In the genomic region with DNA sequence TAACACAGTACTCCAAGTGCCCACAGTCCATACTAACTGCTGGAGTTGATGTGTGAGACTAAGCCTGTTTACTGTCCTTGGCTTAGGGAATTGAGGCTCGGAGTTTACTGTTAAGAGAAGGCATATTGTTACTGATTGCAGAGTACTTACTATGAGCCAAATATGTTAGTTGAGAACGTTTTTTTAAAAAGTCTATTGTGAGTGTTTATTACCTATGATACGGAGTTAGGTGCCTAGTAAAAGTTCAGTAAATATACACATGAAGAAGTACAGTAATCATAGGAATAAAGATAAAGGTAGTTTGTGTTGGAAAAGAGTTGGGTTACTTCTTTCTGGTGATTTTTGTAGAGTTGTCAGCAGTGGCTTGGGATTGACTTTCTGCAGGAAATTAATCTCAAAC, we compare ENCODE assay signal across 23 cellular contexts. TPM values are rescaled to one million over a fixed set of nuclear protein-coding genes. Genes with fewer than 3 reads are reported as not detected.
DNase-seq lines count a peak whose midpoint lies in the region; ATAC-seq and TF ChIP-seq lines count a peak whose summit lies in the region.
"Had no signal": no experiment of that assay in that cellular context is flagged by ENCODE, and none has a peak within 500 bp of the region (broad histone marks: within the 10 kb centered on the region; RNA-seq: fewer than 3 reads in every experiment).

No MANE protein-coding gene starts in this region.

- no peak overlapping the region for H4K91ac ChIP-seq in H9 (ENCODE audit: insufficient read length, low read depth, low read length)

- H2BK5ac ChIP-seq in H9 (ENCODE audit: insufficient read length, low read length) = no peak overlapping the region

- no peak overlapping the region for H4K8ac ChIP-seq in H9 (replicated peaks; ENCODE audit: insufficient read length, low read depth, low read length)

- H3K9me3 Mint-ChIP-seq in activated T-cell treated with anti-CD3 and anti-CD28 coated beads, Interleukin-2, amount 50 U/mL, for 72 hours = peaks cover 7 to 15% of the 10 kb centered on the region in 2 donors
- H3K9me3 Mint-ChIP-seq in H9 = peaks cover 25 to 28% of the 10 kb centered on the region in 2 experiments
- H3K9me3 Mint-ChIP-seq in activated T-helper 2 cell treated with anti-CD3 and anti-CD28 coated beads, Interferon-gamma antibody, Interleukin-2, Interleukin-4, amounts not matched to agents 10 μg/mL and 5 μg/mL and 100 μg/mL, durations not matched to agents 14 hours and 24 hours and 36 hours = peaks cover 32% of the 10 kb centered on the region
- peaks cover 9% of the 10 kb centered on the region for H3K9me3 Mint-ChIP-seq in stimulated activated effector memory CD8-positive, alpha-beta T cell treated with anti-CD3 and anti-CD28 coated beads, Interleukin-12 subunit alpha, Interleukin-12 subunit beta, amount 100 ng/mL, for 72 hours

- no CpG with 5 or more reads among the region's 3 CpGs for WGBS in H9 (ENCODE audit: extremely low coverage, insufficient read length, low lambda C conversion rate)

- H3K4me2 ChIP-seq in H9 (ENCODE audit: insufficient read depth, insufficient read length, low read length) = no peak overlapping the region

- H3K79me2 ChIP-seq in H9 (ENCODE audit: insufficient read depth, low read length) = peaks cover 8% of the 10 kb centered on the region; the same call in 1 of the 2 replicates

- H3K4me1 Mint-ChIP-seq in activated T-cell treated with anti-CD3 and anti-CD28 coated beads, Interleukin-2, amount 50 U/mL, for 72 hours (ENCODE audit: low read depth) = peaks cover 42% of the 10 kb centered on the region
- peaks cover 4 to 10% of the 10 kb centered on the region in 2 experiments; a peak in 3 of 4 replicates for H3K4me1 Mint-ChIP-seq in H9
- peaks cover 23% of the 10 kb centered on the region for H3K4me1 Mint-ChIP-seq in activated T-helper 2 cell treated with anti-CD3 and anti-CD28 coated beads, Interferon-gamma antibody, Interleukin-2, Interleukin-4, amounts not matched to agents 10 μg/mL and 5 μg/mL and 100 μg/mL, durations not matched to agents 14 hours and 24 hours and 36 hours (ENCODE audit: low read depth)
- peaks cover 28% of the 10 kb centered on the region for H3K4me1 Mint-ChIP-seq in stimulated activated effector memory CD8-positive, alpha-beta T cell treated with anti-CD3 and anti-CD28 coated beads, Interleukin-12 subunit alpha, Interleukin-12 subunit beta, amount 100 ng/mL, for 72 hours

- ATAC-seq in activated T-cell treated with anti-CD3 and anti-CD28 coated beads, Interleukin-2, amount 50 U/mL, for 72 hours (replicated peaks in 1 of 2) = no peak
- no peak for ATAC-seq in stimulated activated effector memory CD8-positive, alpha-beta T cell treated with anti-CD3 and anti-CD28 coated beads, Interleukin-12 subunit alpha, Interleukin-12 subunit beta, amount 100 ng/mL, for 72 hours
- ATAC-seq in left cardiac atrium (no peak), HG03565 (IDR thresholded peaks at IDR 0.05; ENCODE audit: unreplicated experiment) (no peak)
- ATAC-seq: PC-3 had no signal

- no peaks in the 10 kb centered on the region for H3K23me2 ChIP-seq in H9 (ENCODE audit: insufficient read length, low read depth, low read length, poor library complexity, severe bottlenecking)

- no peak overlapping the region for H3K4ac ChIP-seq in H9 (ENCODE audit: low read depth, low read length)

- H3K9ac ChIP-seq in H9 (ENCODE audit: extremely low read depth, insufficient read length, low read length) = no peak overlapping the region

- no peak overlapping the region for H2BK120ac ChIP-seq in H9 (ENCODE audit: low read depth, low read length, poor library complexity, severe bottlenecking)

- H2AK5ac ChIP-seq in H9 (ENCODE audit: insufficient read length, low read length) = no peak overlapping the region

- H3T11ph ChIP-seq in H9 (ENCODE audit: low read length) = no peak overlapping the region

- H3K14ac ChIP-seq in H9 (ENCODE audit: insufficient read depth, low read length) = no peak overlapping the region

- no peak overlapping the region for H3K56ac ChIP-seq in H9 (ENCODE audit: insufficient read length, low read depth, low read length)

- H3K27ac ChIP-seq in H9 (ENCODE audit: insufficient read length, low read depth, low read length) = no peak overlapping the region
- H3K27ac ChIP-seq: adrenal gland, SJCRH30 had no signal

- H3K18ac ChIP-seq in H9 (ENCODE audit: insufficient read length, low read depth, low read length) = no peak overlapping the region

- no peaks in the 10 kb centered on the region for H4K20me1 ChIP-seq in H9 (ENCODE audit: control insufficient read depth, insufficient read depth, insufficient read length)

- peak overlapping the region; percentile 70 for H3K27ac Mint-ChIP-seq in activated T-cell treated with anti-CD3 and anti-CD28 coated beads, Interleukin-2, amount 50 U/mL, for 72 hours
- H3K27ac Mint-ChIP-seq in H9 = peak overlapping the region in 2 of 3 experiments; percentile 44 to 62; a peak in 4 of 7 replicates
- H3K27ac Mint-ChIP-seq in activated T-helper 2 cell treated with anti-CD3 and anti-CD28 coated beads, Interferon-gamma antibody, Interleukin-2, Interleukin-4, amounts not matched to agents 10 μg/mL and 5 μg/mL and 100 μg/mL, durations not matched to agents 14 hours and 24 hours and 36 hours = peak overlapping the region; percentile 34
- H3K27ac Mint-ChIP-seq in stimulated activated effector memory CD8-positive, alpha-beta T cell treated with anti-CD3 and anti-CD28 coated beads, Interleukin-12 subunit alpha, Interleukin-12 subunit beta, amount 100 ng/mL, for 72 hours = peak overlapping the region; percentile 15

- H3K79me1 ChIP-seq in H9 (ENCODE audit: insufficient read depth, low read depth, low read length, poor library complexity, severe bottlenecking) = peaks cover 8% of the 10 kb centered on the region

- H2BK15ac ChIP-seq in H9 (ENCODE audit: low read depth, low read length) = no peak overlapping the region

- H3K27me3 ChIP-seq in H9 (ENCODE audit: insufficient read depth, low read length) = no peaks in the 10 kb centered on the region
- H3K27me3 ChIP-seq: adrenal gland, esophagus squamous epithelium, SJCRH30 had no signal

- H2BK20ac ChIP-seq in H9 (ENCODE audit: low read depth, low read length, poor library complexity, severe bottlenecking) = no peak overlapping the region

- no peaks in the 10 kb centered on the region for H3K9me3 ChIP-seq in H9 (ENCODE audit: control insufficient read depth, low read depth, low read length)
- H3K9me3 ChIP-seq: SJCRH30 had no signal

- peaks cover 6% of the 10 kb centered on the region; the same call in 1 of the 2 replicates for H3K4me1 ChIP-seq in H9 (ENCODE audit: insufficient read depth, low read length)
- H3K4me1 ChIP-seq: SJCRH30 had no signal

- peaks cover 25 to 29% of the 10 kb centered on the region in 2 donors for H3K36me3 Mint-ChIP-seq in activated T-cell treated with anti-CD3 and anti-CD28 coated beads, Interleukin-2, amount 50 U/mL, for 72 hours (ENCODE audit: insufficient read depth in 2 of 2)
- peaks cover 27 to 38% (median 29%) of the 10 kb centered on the region in 3 experiments for H3K36me3 Mint-ChIP-seq in H9 (ENCODE audit: insufficient read depth in 1 of 3, low read depth in 3 of 3)
- peaks cover 43% of the 10 kb centered on the region for H3K36me3 Mint-ChIP-seq in activated T-helper 2 cell treated with anti-CD3 and anti-CD28 coated beads, Interferon-gamma antibody, Interleukin-2, Interleukin-4, amounts not matched to agents 10 μg/mL and 5 μg/mL and 100 μg/mL, durations not matched to agents 14 hours and 24 hours and 36 hours (ENCODE audit: low read depth)
- H3K36me3 Mint-ChIP-seq in stimulated activated effector memory CD8-positive, alpha-beta T cell treated with anti-CD3 and anti-CD28 coated beads, Interleukin-12 subunit alpha, Interleukin-12 subunit beta, amount 100 ng/mL, for 72 hours = peaks cover 8% of the 10 kb centered on the region

- no peak for TF ChIP-seq CTCF in H9 (conservative IDR thresholded peaks at IDR 0.05)

- H2AFZ ChIP-seq in H9 (ENCODE audit: low read length) = no peak overlapping the region

- no peak overlapping the region for H2BK12ac ChIP-seq in H9 (ENCODE audit: insufficient read length, low read depth, low read length)

- no peak overlapping the region for H4K5ac ChIP-seq in H9 (ENCODE audit: insufficient read length, low read depth, low read length)

- intact Hi-C loops in activated T-helper 2 cell treated with anti-CD3 and anti-CD28 coated beads, Interferon-gamma antibody, Interleukin-2, Interleukin-4, amounts not matched to agents 10 μg/mL and 5 μg/mL and 100 μg/mL, durations not matched to agents 14 hours and 24 hours and 36 hours (cut with micrococcal nuclease) = no loop called here
- intact Hi-C loops in left cardiac atrium (cut with DNase I) = no loop called here

- no peaks in the 10 kb centered on the region for H3K27me3 Mint-ChIP-seq in activated T-cell treated with anti-CD3 and anti-CD28 coated beads, Interleukin-2, amount 50 U/mL, for 72 hours (ENCODE audit: low read depth)
- H3K27me3 Mint-ChIP-seq in H9 (ENCODE audit: low read depth) = no peaks in the 10 kb centered on the region
- H3K27me3 Mint-ChIP-seq in activated T-helper 2 cell treated with anti-CD3 and anti-CD28 coated beads, Interferon-gamma antibody, Interleukin-2, Interleukin-4, amounts not matched to agents 10 μg/mL and 5 μg/mL and 100 μg/mL, durations not matched to agents 14 hours and 24 hours and 36 hours (ENCODE audit: low read depth) = no peaks in the 10 kb centered on the region

- no peak overlapping the region for H3K23ac ChIP-seq in H9 (ENCODE audit: insufficient read length, low read depth, low read length)

- DNase-seq in activated T-cell treated with anti-CD3 and anti-CD28 coated beads, Interleukin-2, amount 50 U/mL, for 72 hours = no peak
- no peak for DNase-seq in activated T-cell treated with anti-CD3 and anti-CD28 coated beads, Interleukin-2, amount 50 U/mL, for 1 hour
- DNase-seq in H9 = no peak
- no peak for DNase-seq in activated T-helper 2 cell treated with anti-CD3 and anti-CD28 coated beads, Interferon-gamma antibody, Interleukin-2, Interleukin-4, amounts not matched to agents 10 μg/mL and 5 μg/mL and 100 μg/mL, durations not matched to agents 14 hours and 24 hours and 36 hours (ENCODE audit: low spot score)
- no peak for DNase-seq in stimulated activated effector memory CD8-positive, alpha-beta T cell treated with anti-CD3 and anti-CD28 coated beads, Interleukin-12 subunit alpha, Interleukin-12 subunit beta, amount 100 ng/mL, for 72 hours (ENCODE audit: low spot score in 2 of 2)
- no peak for DNase-seq in GDM1 (lab: John Stamatoyannopoulos, UW)
- DNase-seq in left cardiac atrium = no peak
- DNase-seq: activated CD4-positive, alpha-beta T cell treated with anti-CD3 and anti-CD28 coated beads, Interleukin-2, amount 50 U/mL, for 4 hours; Calu3; caudate nucleus; effector CD4-positive, alpha-beta T cell; esophagus squamous epithelium; glutamatergic neuron; H7; mammary epithelial cell; NCI-H1417; NCI-H69; PC-3; retina; SJCRH30; stimulated activated CD4-positive, alpha-beta T cell treated with anti-CD3 and anti-CD28 coated beads, Interleukin-15, amount 100 ng/mL, for 24 hours had no signal

- H3K4me3 Mint-ChIP-seq in activated T-cell treated with anti-CD3 and anti-CD28 coated beads, Interleukin-2, amount 50 U/mL, for 72 hours = peak overlapping the region; percentile 36 to 43
- H3K4me3 Mint-ChIP-seq in H9 = no peak overlapping the region
- no peak overlapping the region for H3K4me3 Mint-ChIP-seq in activated T-helper 2 cell treated with anti-CD3 and anti-CD28 coated beads, Interferon-gamma antibody, Interleukin-2, Interleukin-4, amounts not matched to agents 10 μg/mL and 5 μg/mL and 100 μg/mL, durations not matched to agents 14 hours and 24 hours and 36 hours (ENCODE audit: low read depth)
- H3K4me3 Mint-ChIP-seq in stimulated activated effector memory CD8-positive, alpha-beta T cell treated with anti-CD3 and anti-CD28 coated beads, Interleukin-12 subunit alpha, Interleukin-12 subunit beta, amount 100 ng/mL, for 72 hours = no peak overlapping the region

RNA-seq across cellular contexts. Expression of gene ZNRF1, which starts 25.4 kb away (rescaled TPM):
- 10 to 100 TPM; 42.9 to 69.1 TPM for total RNA-seq in activated T-cell treated with anti-CD3 and anti-CD28 coated beads, Interleukin-2, amount 50 U/mL, for 72 hours
- total RNA-seq in H9 (2021) (48.7 and 49.6 TPM in 2 replicates), left cardiac atrium (10 to 100 TPM; 16.7 to 17.5 TPM)
- 34.8 and 36.6 TPM in 2 replicates for total RNA-seq in activated T-helper 2 cell treated with anti-CD3 and anti-CD28 coated beads, Interferon-gamma antibody, Interleukin-2, Interleukin-4, amounts not matched to agents 10 μg/mL and 5 μg/mL and 100 μg/mL, durations not matched to agents 14 hours and 24 hours and 36 hours

RNA-seq across cellular contexts. Expression of gene WDR59, which starts 39.3 kb away (rescaled TPM):
- 100 to 1,000 TPM; 100 to 104 TPM for total RNA-seq in activated T-cell treated with anti-CD3 and anti-CD28 coated beads, Interleukin-2, amount 50 U/mL, for 72 hours
- total RNA-seq in H9 (2021) (91.8 and 97.5 TPM in 2 replicates), left cardiac atrium (10 to 100 TPM; 35.7 to 42.9 TPM)
- 83.9 and 92.0 TPM in 2 replicates for total RNA-seq in activated T-helper 2 cell treated with anti-CD3 and anti-CD28 coated beads, Interferon-gamma antibody, Interleukin-2, Interleukin-4, amounts not matched to agents 10 μg/mL and 5 μg/mL and 100 μg/mL, durations not matched to agents 14 hours and 24 hours and 36 hours

Comparison
In these comparisons a context has a peak if more than half of its experiments do, and no peak if none do; other contexts are left out.
1. H3K27ac Mint-ChIP-seq: peak in every context shown above with its lines; median percentile 70 in activated T-cell treated with anti-CD3 and anti-CD28 coated beads, Interleukin-2, amount 50 U/mL, for 72 hours; 53 in H9; 34 in activated T-helper 2 cell treated with anti-CD3 and anti-CD28 coated beads, Interferon-gamma antibody, Interleukin-2, Interleukin-4, amounts not matched to agents 10 μg/mL and 5 μg/mL and 100 μg/mL, durations not matched to agents 14 hours and 24 hours and 36 hours; 15 in stimulated activated effector memory CD8-positive, alpha-beta T cell treated with anti-CD3 and anti-CD28 coated beads, Interleukin-12 subunit alpha, Interleukin-12 subunit beta, amount 100 ng/mL, for 72 hours.
2. H3K4me3 Mint-ChIP-seq: peak in activated T-cell treated with anti-CD3 and anti-CD28 coated beads, Interleukin-2, amount 50 U/mL, for 72 hours (2 of 2); none in H9 (0 of 2), activated T-helper 2 cell treated with anti-CD3 and anti-CD28 coated beads, Interferon-gamma antibody, Interleukin-2, Interleukin-4, amounts not matched to agents 10 μg/mL and 5 μg/mL and 100 μg/mL, durations not matched to agents 14 hours and 24 hours and 36 hours (single experiment) and stimulated activated effector memory CD8-positive, alpha-beta T cell treated with anti-CD3 and anti-CD28 coated beads, Interleukin-12 subunit alpha, Interleukin-12 subunit beta, amount 100 ng/mL, for 72 hours (single experiment).